Comparison of ENCODE assay signal across 1 cellular context in genomic region chr9:131296452-131296851, GRCh38.
TF ChIP-seq lines count a peak whose summit lies in the region.

No MANE protein-coding gene starts in this region.

TF ChIP-seq in WTC11, 78 proteins besides CTCF, POLR2A, EP300 and RAD21 (continued from another document):
- TF ChIP-seq AFF4 (CRISPR knock-in tag; IDR thresholded peaks at IDR 0.05; ENCODE audit: borderline replicate concordance) (no peak), ZNF532 (CRISPR knock-in tag; IDR thresholded peaks at IDR 0.05; ENCODE audit: borderline replicate concordance) (no peak), ATF2 (CRISPR knock-in tag; IDR thresholded peaks at IDR 0.05; ENCODE audit: borderline replicate concordance, low read depth) (no peak), ATF1 (CRISPR knock-in tag; IDR thresholded peaks at IDR 0.05) (no peak), NR3C1 (CRISPR knock-in tag; conservative IDR thresholded peaks at IDR 0.05; ENCODE audit: low read depth) (no peak), RORB (CRISPR knock-in tag; IDR thresholded peaks at IDR 0.05) (no peak), ZNF138 (CRISPR knock-in tag; conservative IDR thresholded peaks at IDR 0.05) (no peak)
